ENCODE assay signal across 9 cellular contexts in genomic region chr9:69131682-69132081, GRCh38. TPM values are rescaled to one million over a fixed set of nuclear protein-coding genes. Genes with fewer than 3 reads are reported as not detected.
DNase-seq lines count a peak whose midpoint lies in the region; ATAC-seq, FAIRE-seq and TF ChIP-seq lines count a peak whose summit lies in the region.
"Had no signal": no experiment of that assay in that cellular context is flagged by ENCODE, and none has a peak within 500 bp of the region (broad histone marks: within the 10 kb centered on the region; RNA-seq: fewer than 3 reads in every experiment).

No MANE protein-coding gene starts in this region.

- no peak for FAIRE-seq in GM12891 (lab: Jason Lieb, UNC)

- no peak overlapping the region for H3K4me3 ChIP-seq in AG04450 (ENCODE audit: low read depth, low read length)
- peak overlapping the region in 1 of 4 donors; percentile 14 for H3K4me3 ChIP-seq in Peyer's patch

- TF ChIP-seq CTCF in AG04450 (IDR thresholded peaks at IDR 0.05; ENCODE audit: low read depth, low read length), result no peak
- no peak for TF ChIP-seq CTCF in Peyer's patch (IDR thresholded peaks at IDR 0.05)

- DNase-seq in AG04450 (ENCODE audit: low read depth, low spot score) (peak; percentile 81), Peyer's patch (peak in 2 of 3 donors; percentile 55 to 75), fibroblast of gingiva (ENCODE audit: low read depth) (peak; percentile 80), myocyte (ENCODE audit: low read depth) (peak; percentile 73), GM12891 (ENCODE audit: insufficient read length, low spot score) (no peak)
- DNase-seq in stimulated activated CD4-positive, alpha-beta T cell treated with anti-CD3 and anti-CD28 coated beads, Interleukin-4, amount 100 ng/mL, for 1 hour, result no peak
- no peak for DNase-seq in activated CD4-positive, alpha-beta T cell treated with anti-CD3 and anti-CD28 coated beads, Interleukin-2, amount 50 U/mL, for 4 hours
- DNase-seq: NCI-H1105 treated with DMSO at 0.1 percent for 48 hours had no signal

- H3K9me3 ChIP-seq in AG04450 (ENCODE audit: control insufficient read depth, insufficient read depth, low read length) (no peaks in the 10 kb centered on the region), Peyer's patch (no peaks in the 10 kb centered on the region)

- ATAC-seq in GM18505 (IDR thresholded peaks at IDR 0.05; ENCODE audit: unreplicated experiment), result no peak

- POLR2A ChIA-PET in AG04450 (lab: Yijun Ruan, JAX), result interaction anchor here (1.0 to 1.5 kb wide), 3 partner anchors 10 to 43 kb away, joined by 4 to 15 read pairs (median 4); partner anchors contain the start of gene TJP2

- peaks cover 0 to 30% (median 0%) of the 10 kb centered on the region in 4 donors for H3K4me1 ChIP-seq in Peyer's patch

- H3K36me3 ChIP-seq in Peyer's patch, result peaks cover 0 to 5% (median 0%) of the 10 kb centered on the region in 3 donors

- H3K27me3 ChIP-seq in AG04450 (ENCODE audit: control insufficient read depth, insufficient read depth, low read length) (no peaks in the 10 kb centered on the region), Peyer's patch (no peaks in the 10 kb centered on the region)

- CTCF ChIA-PET in AG04450 (lab: Charles Lee), result interaction anchor here (0.8 to 2.0 kb wide), 5 partner anchors 18 to 78 kb away, joined by 3 to 6 read pairs (median 4); no protein-coding TSS in a partner anchor

- H3K27ac ChIP-seq in AG04450 (ENCODE audit: low read depth, low read length), result peak overlapping the region; percentile 74
- H3K27ac ChIP-seq in Peyer's patch, result peak overlapping the region in 3 of 4 donors; percentile 68 to 91 (median 86)

- peak in 1 of 2 donors; percentile 66 for TF ChIP-seq POLR2A in Peyer's patch (IDR thresholded peaks at IDR 0.05)
- no peak for TF ChIP-seq POLR2A in GM18505 (IDR thresholded peaks at IDR 0.05; ENCODE audit: borderline replicate concordance, extremely low read depth, insufficient read depth, insufficient read length)
- no peak for TF ChIP-seq POLR2A in GM12891 (IDR thresholded peaks at IDR 0.05; ENCODE audit: low read depth, low read length)

TF ChIP-seq in GM12891, 5 proteins besides CTCF, POLR2A, EP300 and RAD21:
- TF ChIP-seq SPI1 (IDR thresholded peaks at IDR 0.05; ENCODE audit: low read depth, low read length) (no peak), POU2F2 (IDR thresholded peaks at IDR 0.05; ENCODE audit: low read depth, low read length) (no peak), POLR2AphosphoS5 (IDR thresholded peaks at IDR 0.05; ENCODE audit: low read depth, low read length) (no peak), TAF1 (IDR thresholded peaks at IDR 0.05; ENCODE audit: low read depth, low read length) (no peak), PAX5 (IDR thresholded peaks at IDR 0.05; ENCODE audit: insufficient read depth, low read length, severe bottlenecking) (no peak)

RNA-seq across cellular contexts. Expression of gene TJP2, which starts 42.4 kb away (rescaled TPM):
- 43.3 and 50.0 TPM in 2 replicates for polyA plus RNA-seq in AG04450 (2011; rRNA removed)
- 43.0 and 43.7 TPM in 2 replicates for polyA minus RNA-seq in AG04450 (2011; rRNA and poly(A)+ RNA removed)
- total RNA-seq in Peyer's patch (100 to 1,000 TPM; 102 to 405 (median 263) TPM), myocyte (12.2 and 13.5 TPM in 2 replicates)
- 2.5 TPM for polyA plus RNA-seq in myocyte (2012)
- polyA plus RNA-seq in GM12891 (2012; ENCODE audit: low read depth, missing spikeins), result 15.1 TPM

Comparison
In these comparisons a context has a peak if more than half of its experiments do, and no peak if none do; other contexts are left out.
1. DNase-seq: peak in AG04450 (single experiment), Peyer's patch (2 of 3), fibroblast of gingiva (single experiment) and myocyte (single experiment); none in stimulated activated CD4-positive, alpha-beta T cell treated with anti-CD3 and anti-CD28 coated beads, Interleukin-4, amount 100 ng/mL, for 1 hour (single experiment), activated CD4-positive, alpha-beta T cell treated with anti-CD3 and anti-CD28 coated beads, Interleukin-2, amount 50 U/mL, for 4 hours (0 of 2) and GM12891 (single experiment).